20 cellular contexts compared by ENCODE assay signal in the genomic region with DNA sequence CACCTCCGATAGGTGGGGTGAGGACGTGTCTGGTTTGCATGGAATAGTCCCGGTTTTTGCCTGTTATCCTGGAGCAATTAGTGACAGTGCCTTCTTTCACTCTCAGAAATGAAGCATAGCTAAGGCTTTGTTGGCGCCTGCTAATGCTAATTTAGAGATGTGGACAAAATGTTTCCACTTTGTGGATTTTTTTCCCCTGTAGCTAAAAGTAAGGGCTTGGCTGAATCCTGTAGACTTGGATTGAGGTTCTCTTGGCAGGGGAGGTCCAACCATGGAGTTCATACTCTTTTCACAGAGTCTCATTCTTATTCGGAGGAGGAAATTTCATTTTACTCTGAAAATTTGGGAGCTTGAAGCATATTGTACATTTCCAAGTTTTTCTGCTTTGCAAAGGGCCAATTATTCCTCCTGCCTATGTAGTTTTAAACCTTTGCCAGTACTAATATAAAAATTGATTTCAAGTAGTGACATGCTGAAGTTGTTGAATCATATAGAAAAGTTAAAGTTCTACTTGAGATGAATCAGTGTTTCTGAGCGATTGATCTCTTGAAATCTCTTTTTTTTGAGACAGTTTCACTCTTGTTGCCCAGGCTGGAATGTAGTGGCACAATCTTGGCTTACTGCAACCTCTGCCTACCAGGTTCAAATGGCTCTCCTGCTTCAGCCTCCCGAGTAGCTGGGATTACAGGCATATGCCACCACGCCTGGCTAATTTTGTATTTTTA.
"Had no signal": no experiment of that assay in that cellular context is flagged by ENCODE, and none has a peak within 500 bp of the region (broad histone marks: within the 10 kb centered on the region; RNA-seq: fewer than 3 reads in every experiment).

No MANE protein-coding gene starts in this region.

- DNase-seq: activated CD4-positive, alpha-beta memory T cell treated with anti-CD3 and anti-CD28 coated beads for 36 hours; activated CD4-positive, alpha-beta T cell treated with anti-CD3 and anti-CD28 coated beads for 36 hours; activated CD8-positive, alpha-beta memory T cell treated with anti-CD3 and anti-CD28 coated beads, Interleukin-2, amount 10 ng/mL, durations not matched to agents 7 days and 5 days; activated naive CD4-positive, alpha-beta T cell treated with anti-CD3 and anti-CD28 coated beads, Interleukin-2, amount 10 ng/mL, durations not matched to agents 7 days and 5 days; activated naive CD8-positive, alpha-beta T cell treated with anti-CD3 and anti-CD28 coated beads, Interleukin-2, amount 50 U/mL, for 24 hours; activated T-cell treated with anti-CD3 and anti-CD28 coated beads, Interleukin-2, amount 50 U/mL, for 1 hour; dermis blood vessel endothelial cell; effector memory CD8-positive, alpha-beta T cell; foreskin fibroblast; kidney; left ventricle myocardium superior; mesendoderm; SK-N-SH; stimulated activated naive B cell treated with anti-CD40 and anti-IgM and Interleukin-4, amounts not matched to agents 10 μg/mL and 1 μg/mL and 100 μg/mL, for 72 hours; tibial artery had no signal

- H3K4me3 Mint-ChIP-seq: activated CD4-positive, alpha-beta memory T cell treated with anti-CD3 and anti-CD28 coated beads for 36 hours; activated CD4-positive, alpha-beta T cell treated with anti-CD3 and anti-CD28 coated beads for 36 hours; activated CD8-positive, alpha-beta memory T cell treated with anti-CD3 and anti-CD28 coated beads, Interleukin-2, amount 10 ng/mL, durations not matched to agents 7 days and 5 days; activated naive CD4-positive, alpha-beta T cell treated with anti-CD3 and anti-CD28 coated beads, Interleukin-2, amount 10 ng/mL, durations not matched to agents 7 days and 5 days; activated naive CD8-positive, alpha-beta T cell treated with anti-CD3 and anti-CD28 coated beads, Interleukin-2, amount 50 U/mL, for 24 hours; effector memory CD8-positive, alpha-beta T cell; natural killer cell treated with Interleukin-12 subunit alpha and Interleukin-12 subunit beta and Interleukin-15 and Interleukin-18, amount 100 ng/mL, for 72 hours; stimulated activated naive B cell treated with anti-CD40 and anti-IgM and Interleukin-4, amounts not matched to agents 10 μg/mL and 1 μg/mL and 100 μg/mL, for 72 hours; T-helper 2 cell treated with Interferon-gamma antibody and Interleukin-4, amounts not matched to agents 5 μg/mL and 100 μg/mL, for 36 hours; WTC11 had no signal

- H3K27ac ChIP-seq: parathyroid adenoma, tibial artery had no signal

- H3K27me3 Mint-ChIP-seq: activated CD4-positive, alpha-beta memory T cell treated with anti-CD3 and anti-CD28 coated beads for 36 hours; activated CD4-positive, alpha-beta T cell treated with anti-CD3 and anti-CD28 coated beads for 36 hours; activated CD8-positive, alpha-beta memory T cell treated with anti-CD3 and anti-CD28 coated beads, Interleukin-2, amount 10 ng/mL, durations not matched to agents 7 days and 5 days; activated naive CD4-positive, alpha-beta T cell treated with anti-CD3 and anti-CD28 coated beads, Interleukin-2, amount 10 ng/mL, durations not matched to agents 7 days and 5 days; activated naive CD8-positive, alpha-beta T cell treated with anti-CD3 and anti-CD28 coated beads, Interleukin-2, amount 50 U/mL, for 24 hours; effector memory CD8-positive, alpha-beta T cell; natural killer cell treated with Interleukin-12 subunit alpha and Interleukin-12 subunit beta and Interleukin-15 and Interleukin-18, amount 100 ng/mL, for 72 hours; stimulated activated naive B cell treated with anti-CD40 and anti-IgM and Interleukin-4, amounts not matched to agents 10 μg/mL and 1 μg/mL and 100 μg/mL, for 72 hours had no signal

- H3K9me3 Mint-ChIP-seq: activated CD4-positive, alpha-beta memory T cell treated with anti-CD3 and anti-CD28 coated beads for 36 hours; activated naive CD4-positive, alpha-beta T cell treated with anti-CD3 and anti-CD28 coated beads, Interleukin-2, amount 10 ng/mL, durations not matched to agents 7 days and 5 days; activated naive CD8-positive, alpha-beta T cell treated with anti-CD3 and anti-CD28 coated beads, Interleukin-2, amount 50 U/mL, for 24 hours; activated T-helper 2 cell treated with anti-CD3 and anti-CD28 coated beads, Interferon-gamma antibody, Interleukin-2, Interleukin-4, amounts not matched to agents 10 μg/mL and 5 μg/mL and 100 μg/mL, durations not matched to agents 14 hours and 24 hours and 36 hours; effector memory CD8-positive, alpha-beta T cell; natural killer cell treated with Interleukin-12 subunit alpha and Interleukin-12 subunit beta and Interleukin-15 and Interleukin-18, amount 100 ng/mL, for 72 hours; stimulated activated naive B cell treated with anti-CD40 and anti-IgM and Interleukin-4, amounts not matched to agents 10 μg/mL and 1 μg/mL and 100 μg/mL, for 72 hours; T-helper 2 cell treated with Interferon-gamma antibody and Interleukin-4, amounts not matched to agents 5 μg/mL and 100 μg/mL, for 36 hours had no signal

- H3K4me1 Mint-ChIP-seq: activated CD8-positive, alpha-beta memory T cell treated with anti-CD3 and anti-CD28 coated beads, Interleukin-2, amount 10 ng/mL, durations not matched to agents 7 days and 5 days; activated naive CD4-positive, alpha-beta T cell treated with anti-CD3 and anti-CD28 coated beads, Interleukin-2, amount 10 ng/mL, durations not matched to agents 7 days and 5 days had no signal

- ATAC-seq: activated CD4-positive, alpha-beta T cell treated with anti-CD3 and anti-CD28 coated beads for 36 hours; activated CD8-positive, alpha-beta memory T cell treated with anti-CD3 and anti-CD28 coated beads, Interleukin-2, amount 10 ng/mL, durations not matched to agents 7 days and 5 days; activated naive CD8-positive, alpha-beta T cell treated with anti-CD3 and anti-CD28 coated beads, Interleukin-2, amount 50 U/mL, for 24 hours; effector memory CD8-positive, alpha-beta T cell; left ventricle myocardium superior; natural killer cell treated with Interleukin-12 subunit alpha and Interleukin-12 subunit beta and Interleukin-15 and Interleukin-18, amount 100 ng/mL, for 72 hours; stimulated activated naive B cell treated with anti-CD40 and anti-IgM and Interleukin-4, amounts not matched to agents 10 μg/mL and 1 μg/mL and 100 μg/mL, for 72 hours; WTC11 had no signal

- H3K27ac Mint-ChIP-seq: activated CD4-positive, alpha-beta memory T cell treated with anti-CD3 and anti-CD28 coated beads for 36 hours; activated CD4-positive, alpha-beta T cell treated with anti-CD3 and anti-CD28 coated beads for 36 hours; activated CD8-positive, alpha-beta memory T cell treated with anti-CD3 and anti-CD28 coated beads, Interleukin-2, amount 10 ng/mL, durations not matched to agents 7 days and 5 days; activated naive CD4-positive, alpha-beta T cell treated with anti-CD3 and anti-CD28 coated beads, Interleukin-2, amount 10 ng/mL, durations not matched to agents 7 days and 5 days; activated naive CD8-positive, alpha-beta T cell treated with anti-CD3 and anti-CD28 coated beads, Interleukin-2, amount 50 U/mL, for 24 hours; activated T-helper 2 cell treated with anti-CD3 and anti-CD28 coated beads, Interferon-gamma antibody, Interleukin-2, Interleukin-4, amounts not matched to agents 10 μg/mL and 5 μg/mL and 100 μg/mL, durations not matched to agents 14 hours and 24 hours and 36 hours; effector memory CD8-positive, alpha-beta T cell; natural killer cell treated with Interleukin-12 subunit alpha and Interleukin-12 subunit beta and Interleukin-15 and Interleukin-18, amount 100 ng/mL, for 72 hours; stimulated activated naive B cell treated with anti-CD40 and anti-IgM and Interleukin-4, amounts not matched to agents 10 μg/mL and 1 μg/mL and 100 μg/mL, for 72 hours; T-helper 2 cell treated with Interferon-gamma antibody and Interleukin-4, amounts not matched to agents 5 μg/mL and 100 μg/mL, for 36 hours; WTC11 had no signal

- H3K36me3 Mint-ChIP-seq: natural killer cell treated with Interleukin-12 subunit alpha and Interleukin-12 subunit beta and Interleukin-15 and Interleukin-18, amount 100 ng/mL, for 72 hours had no signal
